In genomic region chr6:134480593-134480992, GRCh38 we compare ENCODE assay signal across 1 cellular context.
TF ChIP-seq lines count a peak whose summit lies in the region.

No MANE protein-coding gene starts in this region.

TF ChIP-seq in endothelial cell of umbilical vein, 7 proteins besides CTCF, POLR2A, EP300 and RAD21 (continued from another document):
- TF ChIP-seq MAX (IDR thresholded peaks at IDR 0.05; ENCODE audit: insufficient read depth, insufficient read length) = no peak
- peak; percentile 74 for TF ChIP-seq FOS (IDR thresholded peaks at IDR 0.05; ENCODE audit: borderline replicate concordance, insufficient read depth, low read length)
TF ChIP-seq in endothelial cell of umbilical vein: peak in this region for 2.
